In the genomic region with DNA sequence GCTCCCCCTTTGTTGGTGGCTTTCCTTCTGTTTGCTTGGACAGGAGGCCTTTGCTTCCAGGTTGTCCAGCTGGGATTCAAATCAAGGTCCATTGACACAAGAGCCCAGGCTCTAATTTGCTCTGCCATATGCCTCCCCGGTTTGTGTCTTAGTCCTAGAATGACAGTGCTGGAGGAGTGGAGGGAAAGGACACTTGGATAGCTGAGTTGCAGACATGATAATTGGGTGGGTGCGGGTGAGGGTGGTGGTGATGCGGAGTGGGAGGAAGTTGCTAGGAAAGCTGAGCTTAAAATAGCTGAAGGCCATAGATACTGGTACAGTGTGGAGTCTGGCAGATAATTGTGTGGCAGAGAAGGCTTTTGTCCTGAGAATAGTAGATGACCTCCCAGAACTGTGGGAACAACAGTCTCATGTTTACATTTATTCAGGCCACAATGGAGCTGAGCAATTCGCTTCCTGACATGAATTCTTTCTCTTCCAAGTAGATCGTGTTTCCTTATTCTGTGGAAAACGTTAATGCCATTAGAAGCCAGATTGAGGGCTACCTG, we compare ENCODE assay signal across 9 cellular contexts. TPM values are rescaled to one million over a fixed set of nuclear protein-coding genes. Genes with fewer than 3 reads are reported as not detected.
DNase-seq lines count a peak whose midpoint lies in the region; ATAC-seq and TF ChIP-seq lines count a peak whose summit lies in the region.
"Had no signal": no experiment of that assay in that cellular context is flagged by ENCODE, and none has a peak within 500 bp of the region (broad histone marks: within the 10 kb centered on the region; RNA-seq: fewer than 3 reads in every experiment).

No MANE protein-coding gene starts in this region.

- H3K27me3 ChIP-seq in AG04450 (ENCODE audit: control insufficient read depth, insufficient read depth, low read length) (no peaks in the 10 kb centered on the region), right lobe of liver (no peaks in the 10 kb centered on the region)

- ATAC-seq in right lobe of liver (peak; percentile 50 to 56 (median 54)), GM19467 (IDR thresholded peaks at IDR 0.05; ENCODE audit: unreplicated experiment) (no peak), GM21619 (IDR thresholded peaks at IDR 0.05; ENCODE audit: unreplicated experiment) (no peak)

- CTCF ChIA-PET in AG04450 (lab: Charles Lee), result interaction anchor here (0.5 to 1.4 kb wide), 3 partner anchors 34 to 78 kb away, joined by 3 to 5 read pairs (median 3); no protein-coding TSS in a partner anchor

- peak overlapping the region; percentile 68 for H3K27ac ChIP-seq in AG04450 (ENCODE audit: low read depth, low read length)
- peak overlapping the region in 1 of 3 donors; percentile 25 for H3K27ac ChIP-seq in right lobe of liver
- H3K27ac ChIP-seq: epithelial cell of prostate had no signal

- intact Hi-C loops in right lobe of liver (cut with DNase I), result no loop called here

- POLR2A ChIA-PET in AG04450 (lab: Yijun Ruan, JAX), result no interaction called here

- no peak overlapping the region for H3K4me3 Mint-ChIP-seq in activated naive CD8-positive, alpha-beta T cell treated with anti-CD3 and anti-CD28 coated beads for 36 hours

- no peaks in the 10 kb centered on the region for H3K36me3 ChIP-seq in right lobe of liver

- WGBS in right lobe of liver (ENCODE audit: insufficient coverage, low coverage, low lambda C conversion rate, missing lambda C conversion rate), result 70% methylated on average over 5 of the region's 6 CpGs

- TF ChIP-seq CTCF in AG04450 (IDR thresholded peaks at IDR 0.05; ENCODE audit: low read depth, low read length) (no peak), right lobe of liver (IDR thresholded peaks at IDR 0.05) (no peak)

- H3K36me3 Mint-ChIP-seq in activated naive CD8-positive, alpha-beta T cell treated with anti-CD3 and anti-CD28 coated beads for 36 hours, result peaks cover 39% of the 10 kb centered on the region

- H3K9me3 Mint-ChIP-seq in activated naive CD8-positive, alpha-beta T cell treated with anti-CD3 and anti-CD28 coated beads for 36 hours, result peaks cover 10% of the 10 kb centered on the region

- peaks cover 37% of the 10 kb centered on the region for H3K4me1 Mint-ChIP-seq in activated naive CD8-positive, alpha-beta T cell treated with anti-CD3 and anti-CD28 coated beads for 36 hours

- no peak for DNase-seq in AG04450 (ENCODE audit: low read depth, low spot score)
- DNase-seq in LHCN-M2 (ENCODE audit: low read depth), result peak; percentile 40
- no peak for DNase-seq in activated naive CD8-positive, alpha-beta T cell treated with anti-CD3 and anti-CD28 coated beads for 36 hours
- no peak for DNase-seq in right lobe of liver
- DNase-seq in stimulated activated naive CD4-positive, alpha-beta T cell treated with Interleukin-2 at 50 U/mL for 16 hours (lab: John Stamatoyannopoulos, UW), result no peak
- DNase-seq in 8988T, result no peak

- H3K9me3 ChIP-seq in AG04450 (ENCODE audit: control insufficient read depth, insufficient read depth, low read length), result peaks cover 30% of the 10 kb centered on the region
- peaks cover 0 to 6% (median 0%) of the 10 kb centered on the region in 4 donors for H3K9me3 ChIP-seq in right lobe of liver

- no peaks in the 10 kb centered on the region for H3K4me1 ChIP-seq in right lobe of liver

- no peak for TF ChIP-seq POLR2A in right lobe of liver (IDR thresholded peaks at IDR 0.05)

- H3K4me3 ChIP-seq in AG04450 (ENCODE audit: low read depth, low read length) (no peak overlapping the region), right lobe of liver (no peak overlapping the region)

- H3K27me3 Mint-ChIP-seq in activated naive CD8-positive, alpha-beta T cell treated with anti-CD3 and anti-CD28 coated beads for 36 hours, result no peaks in the 10 kb centered on the region

- H3K27ac Mint-ChIP-seq in activated naive CD8-positive, alpha-beta T cell treated with anti-CD3 and anti-CD28 coated beads for 36 hours, result peak overlapping the region; percentile 38

RNA-seq across cellular contexts. Expression of a gene that starts 23.8 kb away (rescaled TPM):
- 34.7 and 38.7 TPM in 2 replicates for polyA plus RNA-seq in AG04450 (2011; rRNA removed)
- 28.7 and 40.4 TPM in 2 replicates for polyA minus RNA-seq in AG04450 (2011; rRNA and poly(A)+ RNA removed)
- total RNA-seq in LHCN-M2 (2014; rRNA removed) (23.1 and 27.0 TPM in 2 replicates), right lobe of liver (10 to 100 TPM; 21.5 to 44.4 (median 24.9) TPM)
- 56.1 TPM for polyA plus RNA-seq in LHCN-M2 (2012)
- total RNA-seq in activated naive CD8-positive, alpha-beta T cell treated with anti-CD3 and anti-CD28 coated beads for 36 hours, result 10 to 100 TPM; 56.9 to 59.6 TPM

Comparison
In these comparisons a context has a peak if more than half of its experiments do, and no peak if none do; other contexts are left out.
1. ATAC-seq: peak in right lobe of liver (4 of 4); none in GM19467 (single experiment) and GM21619 (single experiment).